Comparison of ENCODE assay signal across 8 cellular contexts in genomic region chr12:51023625-51024395, GRCh38. TPM values are rescaled to one million over a fixed set of nuclear protein-coding genes. Genes with fewer than 3 reads are reported as not detected.
DNase-seq lines count a peak whose midpoint lies in the region; ATAC-seq, FAIRE-seq and TF ChIP-seq lines count a peak whose summit lies in the region.

No MANE protein-coding gene starts in this region.

- no peaks in the 10 kb centered on the region for H3K27me3 Mint-ChIP-seq in naive thymus-derived CD8-positive, alpha-beta T cell

- no peaks in the 10 kb centered on the region for H3K9me3 Mint-ChIP-seq in naive thymus-derived CD8-positive, alpha-beta T cell

- CTCF ChIA-PET in A673 (lab: Charles Lee): no interaction called here

- peak overlapping the region; percentile 79 for H3K4me3 ChIP-seq in LNCaP clone FGC (ENCODE audit: low read depth, low read length)
- peak overlapping the region; percentile 89 for H3K4me3 ChIP-seq in choroid plexus epithelial cell (ENCODE audit: low read depth, low read length)
- no peak overlapping the region for H3K4me3 ChIP-seq in A673 (ENCODE audit: low read depth, low read length, poor library complexity, severe bottlenecking)

- DNase-seq in AG08396 (ENCODE audit: low spot score) (peak; percentile 11), LNCaP clone FGC (ENCODE audit: low read depth) (no peak), choroid plexus epithelial cell (ENCODE audit: low read depth) (peak; percentile 40), GM19239 (ENCODE audit: insufficient read length, low spot score) (no peak), A673 (ENCODE audit: low spot score) (no peak)
- DNase-seq in naive thymus-derived CD8-positive, alpha-beta T cell: no peak

- H3K36me3 Mint-ChIP-seq in naive thymus-derived CD8-positive, alpha-beta T cell: no peaks in the 10 kb centered on the region

- H3K4me1 ChIP-seq in A673 (ENCODE audit: insufficient read depth, low read length, poor library complexity, severe bottlenecking): peaks cover 8% of the 10 kb centered on the region

- no peak for ATAC-seq in naive thymus-derived CD8-positive, alpha-beta T cell
- no peak for ATAC-seq in HG03378 (IDR thresholded peaks at IDR 0.05; ENCODE audit: unreplicated experiment)
- ATAC-seq in HG03196 (IDR thresholded peaks at IDR 0.05; ENCODE audit: unreplicated experiment): no peak

- BruUV-seq in A673 (replicated peaks; lab: Mats Ljungman, UMichigan): no TSS peak

- intact Hi-C loops in A673 (cut with micrococcal nuclease; ENCODE audit: unreplicated experiment): loop anchor here (10.0 kb wide), 1 partner anchor 519 kb away; the partner anchor contains the start of gene DIP2B

- H3K27me3 ChIP-seq in A673 (replicated peaks; ENCODE audit: insufficient read depth, low read depth, low read length, poor library complexity): no peaks in the 10 kb centered on the region

- no peak for TF ChIP-seq CTCF in LNCaP clone FGC (IDR thresholded peaks at IDR 0.05; ENCODE audit: control insufficient read depth, extremely low read depth, insufficient read depth)
- no peak for TF ChIP-seq CTCF in choroid plexus epithelial cell (conservative IDR thresholded peaks at IDR 0.05; ENCODE audit: low read depth, low read length)
- no peak for TF ChIP-seq CTCF in A673 (conservative IDR thresholded peaks at IDR 0.05; ENCODE audit: low read depth, low read length)

- peaks cover 40 to 81% (median 77%) of the 10 kb centered on the region in 4 donors for H3K4me1 Mint-ChIP-seq in naive thymus-derived CD8-positive, alpha-beta T cell

- H3K27ac ChIP-seq in A673 (ENCODE audit: low read depth, low read length, poor library complexity, severe bottlenecking): no peak overlapping the region

- H3K36me3 ChIP-seq in A673 (ENCODE audit: insufficient read depth, low read length, poor library complexity, severe bottlenecking): no peaks in the 10 kb centered on the region

- no peak for FAIRE-seq in GM19239 (lab: Jason Lieb, UNC)

- no peaks in the 10 kb centered on the region for H3K9me3 ChIP-seq in A673 (ENCODE audit: low read depth, low read length, poor library complexity, severe bottlenecking)

- POLR2A ChIA-PET in naive thymus-derived CD8-positive, alpha-beta T cell (lab: Charles Lee): interaction anchor here (1.7 kb wide), 1 partner anchor 25 kb away, joined by 4 read pairs; no protein-coding TSS in a partner anchor
- POLR2A ChIA-PET in A673 (lab: Charles Lee; ENCODE audit: low non-redundant PET): no interaction called here

- H3K4me3 Mint-ChIP-seq in naive thymus-derived CD8-positive, alpha-beta T cell: peak overlapping the region; percentile 94 to 99 (median 96)

- peak overlapping the region; percentile 87 to 98 (median 96) for H3K27ac Mint-ChIP-seq in naive thymus-derived CD8-positive, alpha-beta T cell

RNA-seq across cellular contexts. Expression of gene SLC11A2, which starts 2.4 kb away (rescaled TPM):
- 10 to 100 TPM; 66.0 to 70.2 TPM for total RNA-seq in naive thymus-derived CD8-positive, alpha-beta T cell
- polyA plus RNA-seq in naive thymus-derived CD8-positive, alpha-beta T cell: 10 to 100 TPM in 1 of 3 donors, 1 to 10 TPM in 2; 6.9 to 17.2 (median 9.0) TPM
- total RNA-seq in A673 (2021): 33.9 and 47.6 TPM in 2 replicates

RNA-seq across cellular contexts. Expression of gene LETMD1, which starts 24.3 kb away (rescaled TPM):
- 10 to 100 TPM; 88.4 to 91.2 TPM for total RNA-seq in naive thymus-derived CD8-positive, alpha-beta T cell
- 10 to 100 TPM; 30.1 to 36.3 (median 30.9) TPM for polyA plus RNA-seq in naive thymus-derived CD8-positive, alpha-beta T cell
- 60.3 and 63.7 TPM in 2 replicates for total RNA-seq in A673 (2021)

RNA-seq across cellular contexts. Expression of gene CSRNP2, which starts 59.6 kb away (rescaled TPM):
- total RNA-seq in naive thymus-derived CD8-positive, alpha-beta T cell: 10 to 100 TPM; 27.8 to 35.2 TPM
- 1 to 10 TPM; 2.7 to 3.6 (median 2.7) TPM for polyA plus RNA-seq in naive thymus-derived CD8-positive, alpha-beta T cell
- total RNA-seq in A673 (2021): 38.8 and 41.5 TPM in 2 replicates

Comparison
In these comparisons a context has a peak if more than half of its experiments do, and no peak if none do; other contexts are left out.
1. DNase-seq: peak in AG08396 (single experiment) and choroid plexus epithelial cell (single experiment); none in LNCaP clone FGC (single experiment), naive thymus-derived CD8-positive, alpha-beta T cell (0 of 10), GM19239 (single experiment) and A673 (single experiment).